ENCODE assay signal across 8 cellular contexts in genomic region chr1:109282952-109283747, GRCh38. TPM values are rescaled to one million over a fixed set of nuclear protein-coding genes. Genes with fewer than 3 reads are reported as not detected.
DNase-seq lines count a peak whose midpoint lies in the region; ATAC-seq and TF ChIP-seq lines count a peak whose summit lies in the region.

PSRC1 (minus strand) TSS chr1:109283145.

- no peaks in the 10 kb centered on the region for H3K36me3 Mint-ChIP-seq in activated naive CD8-positive, alpha-beta T cell treated with anti-CD3 and anti-CD28 coated beads, Interleukin-2, amount 50 U/mL, for 24 hours (ENCODE audit: low read depth)
- peaks cover 10% of the 10 kb centered on the region for H3K36me3 Mint-ChIP-seq in type B pancreatic cell

- peak within 1 kb of the TSS; percentile 93 for H4K91ac ChIP-seq in trophoblast cell (ENCODE audit: low read depth, low read length)

- H2AK5ac ChIP-seq in trophoblast cell (ENCODE audit: low read length) = peak within 1 kb of the TSS; percentile 36

- H3K9ac ChIP-seq in trophoblast cell (ENCODE audit: low read length) = peak within 1 kb of the TSS; percentile 81

- H3K9me3 Mint-ChIP-seq in activated naive CD8-positive, alpha-beta T cell treated with anti-CD3 and anti-CD28 coated beads, Interleukin-2, amount 50 U/mL, for 24 hours = no peaks in the 10 kb centered on the region
- H3K9me3 Mint-ChIP-seq in type B pancreatic cell = no peaks in the 10 kb centered on the region

- peak within 1 kb of the TSS; percentile 79 for H3K14ac ChIP-seq in trophoblast cell (ENCODE audit: low read length)

- H3K27ac ChIP-seq in cardiac muscle cell (peak within 1 kb of the TSS; percentile 70), trophoblast cell (ENCODE audit: low read depth, low read length) (peak within 1 kb of the TSS; percentile 93)

- H3K4ac ChIP-seq in trophoblast cell (ENCODE audit: low read depth, low read length) = peak within 1 kb of the TSS; percentile 93

- peak within 1 kb of the TSS; percentile 99 for H3K4me3 Mint-ChIP-seq in activated naive CD8-positive, alpha-beta T cell treated with anti-CD3 and anti-CD28 coated beads, Interleukin-2, amount 50 U/mL, for 24 hours
- peak within 1 kb of the TSS; percentile 100 for H3K4me3 Mint-ChIP-seq in type B pancreatic cell

- peaks cover 21% of the 10 kb centered on the region for H3K79me1 ChIP-seq in trophoblast cell (ENCODE audit: low read length)

- WGBS in trophoblast cell (ENCODE audit: extremely low coverage, insufficient coverage, insufficient read length) = no CpG with 5 or more reads among the region's 56 CpGs

- TF ChIP-seq CTCF in GM12873 (IDR thresholded peaks at IDR 0.05; ENCODE audit: insufficient read depth, low read depth, low read length, missing control alignments) = peak; percentile 62
- TF ChIP-seq CTCF in cardiac muscle cell (IDR thresholded peaks at IDR 0.05; ENCODE audit: low read depth, low read length) = peak; percentile 36
- TF ChIP-seq CTCF in type B pancreatic cell (conservative IDR thresholded peaks at IDR 0.05) = peak; percentile 62

- H3K23ac ChIP-seq in trophoblast cell (ENCODE audit: low read length) = no peak within 1 kb of the TSS

- H3K4me2 ChIP-seq in trophoblast cell (ENCODE audit: low read length) = peak within 1 kb of the TSS; percentile 74

- H3K9me3 ChIP-seq in cardiac muscle cell (ENCODE audit: low read depth) (no peaks in the 10 kb centered on the region), trophoblast cell (ENCODE audit: insufficient read depth, low read depth, low read length) (no peaks in the 10 kb centered on the region)

- peaks cover 2% of the 10 kb centered on the region for H3K27me3 Mint-ChIP-seq in activated naive CD8-positive, alpha-beta T cell treated with anti-CD3 and anti-CD28 coated beads, Interleukin-2, amount 50 U/mL, for 24 hours
- H3K27me3 Mint-ChIP-seq in type B pancreatic cell = no peaks in the 10 kb centered on the region

- peak within 1 kb of the TSS; percentile 90 for H4K8ac ChIP-seq in trophoblast cell (ENCODE audit: low read depth, low read length)

- peak; percentile 97 for ATAC-seq in HG02759 (IDR thresholded peaks at IDR 0.05; ENCODE audit: unreplicated experiment)
- ATAC-seq in activated naive CD8-positive, alpha-beta T cell treated with anti-CD3 and anti-CD28 coated beads, Interleukin-2, amount 50 U/mL, for 24 hours = peak; percentile 94

- H3K4me1 ChIP-seq in cardiac muscle cell (ENCODE audit: low read depth) = peaks cover 6% of the 10 kb centered on the region
- H3K4me1 ChIP-seq in trophoblast cell (ENCODE audit: control insufficient read depth in 1 of 2, insufficient read depth in 2 of 2, low read length in 2 of 2) = peaks cover 16 to 37% of the 10 kb centered on the region in 2 experiments

- H2BK5ac ChIP-seq in trophoblast cell (ENCODE audit: low read depth, low read length, poor library complexity) = peak within 1 kb of the TSS; percentile 87

- no peaks in the 10 kb centered on the region for H3K27me3 ChIP-seq in cardiac muscle cell
- H3K27me3 ChIP-seq in trophoblast cell (ENCODE audit: insufficient read depth, low read length) = no peaks in the 10 kb centered on the region

- H2BK12ac ChIP-seq in trophoblast cell (ENCODE audit: low read length) = peak within 1 kb of the TSS; percentile 64

- DNase-seq in NCI-H1417 (lab: John Stamatoyannopoulos, UW) (peak; percentile 96 to 98 (median 98)), SW 1271 (lab: John Stamatoyannopoulos, UW) (peak; percentile 65 to 84), cardiac muscle cell (ENCODE audit: low read depth in 1 of 2, low spot score in 1 of 2) (peak; percentile 97 to 98), trophoblast cell (peak; percentile 91 to 95), type B pancreatic cell (ENCODE audit: extremely low spot score, unreplicated experiment) (peak; percentile 94)
- peak; percentile 93 for DNase-seq in activated naive CD8-positive, alpha-beta T cell treated with anti-CD3 and anti-CD28 coated beads, Interleukin-2, amount 50 U/mL, for 24 hours

- H3K4me3 ChIP-seq in cardiac muscle cell = peak within 1 kb of the TSS; percentile 52
- peak within 1 kb of the TSS; percentile 82 for H3K4me3 ChIP-seq in trophoblast cell (ENCODE audit: low read depth, low read length)

- peak within 1 kb of the TSS; percentile 89 for H3K18ac ChIP-seq in trophoblast cell (ENCODE audit: low read length)

- H3K27ac Mint-ChIP-seq in activated naive CD8-positive, alpha-beta T cell treated with anti-CD3 and anti-CD28 coated beads, Interleukin-2, amount 50 U/mL, for 24 hours = peak within 1 kb of the TSS; percentile 90
- H3K27ac Mint-ChIP-seq in type B pancreatic cell = peak within 1 kb of the TSS; percentile 88

- no peaks in the 10 kb centered on the region for H3K36me3 ChIP-seq in cardiac muscle cell
- H3K36me3 ChIP-seq in trophoblast cell (ENCODE audit: control insufficient read depth in 1 of 2, insufficient read depth in 2 of 2, low read length in 2 of 2) = peaks cover 25 to 26% of the 10 kb centered on the region in 2 experiments

- peak within 1 kb of the TSS; percentile 85 for H2BK120ac ChIP-seq in trophoblast cell (ENCODE audit: insufficient read depth, low read length, poor library complexity)

- peak within 1 kb of the TSS; percentile 77 for H2AFZ ChIP-seq in trophoblast cell (ENCODE audit: insufficient read depth, low read length, poor library complexity)

- H4K12ac ChIP-seq in trophoblast cell (ENCODE audit: low read depth, low read length) = peak within 1 kb of the TSS; percentile 78

- H3K79me2 ChIP-seq in trophoblast cell (ENCODE audit: control insufficient read depth, insufficient read depth, low read length, poor library complexity) = peaks cover 19% of the 10 kb centered on the region

- peaks cover 12% of the 10 kb centered on the region for H3K4me1 Mint-ChIP-seq in activated naive CD8-positive, alpha-beta T cell treated with anti-CD3 and anti-CD28 coated beads, Interleukin-2, amount 50 U/mL, for 24 hours
- H3K4me1 Mint-ChIP-seq in type B pancreatic cell (ENCODE audit: unreplicated experiment) = peaks cover 22% of the 10 kb centered on the region

RNA-seq across cellular contexts. Expression of gene PSRC1, which starts in this region (rescaled TPM):
- total RNA-seq in cardiac muscle cell (7.5 and 41.8 TPM in 2 replicates), type B pancreatic cell (ENCODE audit: low replicate concordance) (10.3 and 46.2 TPM in 2 replicates)
- 13.4 and 45.6 TPM in 2 replicates for polyA plus RNA-seq in cardiac muscle cell
- 91.9 and 95.6 TPM in 2 replicates for polyA plus RNA-seq in trophoblast cell (2013)

Comparison
In these comparisons a context has a peak if more than half of its experiments do, and no peak if none do; other contexts are left out.
1. Peak in every context shown above with its lines: DNase-seq, ATAC-seq, H3K4me3 ChIP-seq and H3K27ac ChIP-seq.